ENCODE assay signal across 2 cellular contexts in the genomic region with DNA sequence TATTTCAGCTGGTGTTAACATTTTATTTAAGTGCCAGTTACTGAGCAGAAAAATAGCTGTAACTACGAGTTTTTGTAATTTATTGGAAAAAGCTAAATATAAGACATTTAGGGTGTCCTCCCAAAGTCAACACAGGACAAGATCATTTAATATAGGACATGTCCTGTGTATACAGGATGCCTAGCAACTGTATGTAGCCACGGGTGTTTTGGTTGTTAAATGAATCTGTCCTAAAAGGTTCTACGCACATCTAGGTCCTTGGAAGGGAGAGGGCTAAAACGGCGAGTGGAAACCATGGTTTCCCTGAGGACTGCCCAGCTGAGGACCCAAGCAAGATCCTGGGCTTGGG.
TF ChIP-seq lines count a peak whose summit lies in the region.

No MANE protein-coding gene starts in this region.

TF ChIP-seq in SK-N-SH, 30 proteins besides CTCF, POLR2A, EP300 and RAD21 (continued from another document):
- TF ChIP-seq IRF3 (IDR thresholded peaks at IDR 0.05; ENCODE audit: low read depth, low read length) (no peak), ELF1 (IDR thresholded peaks at IDR 0.05) (no peak), ZBTB33 (IDR thresholded peaks at IDR 0.05; ENCODE audit: borderline replicate concordance, low read depth) (no peak), EZH2phosphoT487 (IDR thresholded peaks at IDR 0.05; ENCODE audit: borderline replicate concordance, low read depth) (no peak)

TF ChIP-seq in SK-N-SH treated with all-trans-retinoic acid at 6 μM for 48 hours, 23 proteins besides CTCF, POLR2A, EP300 and RAD21 (continued from another document):
- TF ChIP-seq, protein P1, sequence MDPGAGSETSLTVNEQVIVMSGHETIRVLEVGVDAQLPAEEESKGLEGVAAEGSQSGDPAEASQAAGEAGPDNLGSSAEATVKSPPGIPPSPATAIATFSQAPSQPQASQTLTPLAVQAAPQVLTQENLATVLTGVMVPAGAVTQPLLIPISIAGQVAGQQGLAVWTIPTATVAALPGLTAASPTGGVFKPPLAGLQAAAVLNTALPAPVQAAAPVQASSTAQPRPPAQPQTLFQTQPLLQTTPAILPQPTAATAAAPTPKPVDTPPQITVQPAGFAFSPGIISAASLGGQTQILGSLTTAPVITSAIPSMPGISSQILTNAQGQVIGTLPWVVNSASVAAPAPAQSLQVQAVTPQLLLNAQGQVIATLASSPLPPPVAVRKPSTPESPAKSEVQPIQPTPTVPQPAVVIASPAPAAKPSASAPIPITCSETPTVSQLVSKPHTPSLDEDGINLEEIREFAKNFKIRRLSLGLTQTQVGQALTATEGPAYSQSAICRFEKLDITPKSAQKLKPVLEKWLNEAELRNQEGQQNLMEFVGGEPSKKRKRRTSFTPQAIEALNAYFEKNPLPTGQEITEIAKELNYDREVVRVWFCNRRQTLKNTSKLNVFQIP (CRISPR knock-in tag; IDR thresholded peaks at IDR 0.05; ENCODE audit: borderline replicate concordance, low read depth): no peak
- TF ChIP-seq RARB (CRISPR knock-in tag; IDR thresholded peaks at IDR 0.05): no peak
- no peak for TF ChIP-seq ZNF565 (CRISPR knock-in tag; conservative IDR thresholded peaks at IDR 0.05; ENCODE audit: low read depth)
- TF ChIP-seq PPARA (CRISPR knock-in tag; IDR thresholded peaks at IDR 0.05; ENCODE audit: borderline replicate concordance): no peak
- TF ChIP-seq SNAI2 (CRISPR knock-in tag; IDR thresholded peaks at IDR 0.05): no peak
